ENCODE assay signal across 23 cellular contexts in genomic region chr2:122469147-122469546, GRCh38.
"Had no signal": no experiment of that assay in that cellular context is flagged by ENCODE, and none has a peak within 500 bp of the region (broad histone marks: within the 10 kb centered on the region; RNA-seq: fewer than 3 reads in every experiment).

No MANE protein-coding gene starts in this region.

- H3K27ac ChIP-seq: esophagus squamous epithelium, foreskin keratinocyte, ovary, testis, upper lobe of left lung had no signal

- H3K27me3 ChIP-seq: esophagus squamous epithelium, foreskin keratinocyte, ovary, testis, upper lobe of left lung had no signal

- H3K9me3 Mint-ChIP-seq: activated T-cell treated with anti-CD3 and anti-CD28 coated beads, Interleukin-2, amount 50 U/mL, for 72 hours; stimulated activated memory B cell treated with anti-CD40 and anti-IgM and Interleukin-4, amounts not matched to agents 10 μg/mL and 1 μg/mL and 100 μg/mL, for 72 hours had no signal

- DNase-seq: activated CD4-positive, CD25-positive, alpha-beta regulatory T cell; activated CD8-positive, alpha-beta memory T cell treated with anti-CD3 and anti-CD28 coated beads for 24 hours; activated CD8-positive, alpha-beta memory T cell treated with anti-CD3 and anti-CD28 coated beads, Interleukin-2, amount 50 U/mL, for 48 hours; activated effector memory CD4-positive, alpha-beta T cell treated with anti-CD3 and anti-CD28 coated beads, Interleukin-2, amount 50 U/mL, for 16 hours; activated naive CD4-positive, alpha-beta T cell treated with anti-CD3 and anti-CD28 coated beads, Interleukin-2, amount 50 U/mL, for 16 hours; activated T-cell treated with anti-CD3 and anti-CD28 coated beads, Interleukin-2, amount 50 U/mL, for 72 hours; amniotic stem cell; dermis blood vessel endothelial cell; effector memory CD4-positive, alpha-beta T cell; esophagus squamous epithelium; glutamatergic neuron; naive B cell; ovary; stimulated activated CD4-positive, alpha-beta T cell treated with anti-CD3 and anti-CD28 coated beads, Interleukin-4, amount 100 ng/mL, for 4 hours; T1000; testis; upper lobe of left lung had no signal

- H3K4me3 Mint-ChIP-seq: activated T-cell treated with anti-CD3 and anti-CD28 coated beads, Interleukin-2, amount 50 U/mL, for 72 hours; naive B cell; stimulated activated memory B cell treated with anti-CD40 and anti-IgM and Interleukin-4, amounts not matched to agents 10 μg/mL and 1 μg/mL and 100 μg/mL, for 72 hours had no signal

- H3K36me3 ChIP-seq: esophagus squamous epithelium, ovary, upper lobe of left lung had no signal

- H3K9me3 ChIP-seq: esophagus squamous epithelium, mucosa of descending colon, ovary, testis, upper lobe of left lung had no signal

- H3K4me1 Mint-ChIP-seq: naive B cell; stimulated activated memory B cell treated with anti-CD40 and anti-IgM and Interleukin-4, amounts not matched to agents 10 μg/mL and 1 μg/mL and 100 μg/mL, for 72 hours had no signal

- H3K4me1 ChIP-seq: esophagus squamous epithelium, foreskin keratinocyte, testis, upper lobe of left lung had no signal

- H3K27ac Mint-ChIP-seq: activated T-cell treated with anti-CD3 and anti-CD28 coated beads, Interleukin-2, amount 50 U/mL, for 72 hours; naive B cell; stimulated activated memory B cell treated with anti-CD40 and anti-IgM and Interleukin-4, amounts not matched to agents 10 μg/mL and 1 μg/mL and 100 μg/mL, for 72 hours had no signal

- H3K27me3 Mint-ChIP-seq: naive B cell; stimulated activated memory B cell treated with anti-CD40 and anti-IgM and Interleukin-4, amounts not matched to agents 10 μg/mL and 1 μg/mL and 100 μg/mL, for 72 hours had no signal

- ATAC-seq: activated T-cell treated with anti-CD3 and anti-CD28 coated beads, Interleukin-2, amount 50 U/mL, for 72 hours; foreskin keratinocyte; left lobe of liver; sciatic nerve; stimulated activated memory B cell treated with anti-CD40 and anti-IgM and Interleukin-4, amounts not matched to agents 10 μg/mL and 1 μg/mL and 100 μg/mL, for 72 hours had no signal

- H3K36me3 Mint-ChIP-seq: naive B cell; stimulated activated memory B cell treated with anti-CD40 and anti-IgM and Interleukin-4, amounts not matched to agents 10 μg/mL and 1 μg/mL and 100 μg/mL, for 72 hours had no signal

- H3K4me3 ChIP-seq: esophagus squamous epithelium, mucosa of descending colon, ovary, smooth muscle cell, testis, upper lobe of left lung had no signal
